Comparison of ENCODE assay signal across 15 cellular contexts in genomic region chr10:6231146-6231545, GRCh38.
"Had no signal": no experiment of that assay in that cellular context is flagged by ENCODE, and none has a peak within 500 bp of the region (broad histone marks: within the 10 kb centered on the region; RNA-seq: fewer than 3 reads in every experiment).

No MANE protein-coding gene starts in this region.

- H3K4me3 ChIP-seq: ascending aorta, breast epithelium, gastrocnemius medialis, neural progenitor cell, SK-N-MC had no signal

- H3K4me3 Mint-ChIP-seq: activated CD4-positive, alpha-beta T cell treated with anti-CD3 and anti-CD28 coated beads, Interleukin-2, amount 10 ng/mL, durations not matched to agents 7 days and 5 days; activated naive CD8-positive, alpha-beta T cell treated with anti-CD3 and anti-CD28 coated beads, Interleukin-2, amount 50 U/mL, for 24 hours; neural progenitor cell; stimulated activated naive B cell treated with anti-CD40 and anti-IgM and Interleukin-4, amounts not matched to agents 10 μg/mL and 1 μg/mL and 100 μg/mL, for 72 hours; T-helper 1 cell treated with Interleukin-12 subunit alpha and Interleukin-12 subunit beta and Interleukin-4 antibody, amounts not matched to agents 30 μg/mL and 1 μg/mL, for 36 hours had no signal

- H3K9me3 Mint-ChIP-seq: activated CD4-positive, alpha-beta T cell treated with anti-CD3 and anti-CD28 coated beads, Interleukin-2, amount 10 ng/mL, durations not matched to agents 7 days and 5 days; activated naive CD8-positive, alpha-beta T cell treated with anti-CD3 and anti-CD28 coated beads, Interleukin-2, amount 50 U/mL, for 24 hours; neural progenitor cell; stimulated activated naive B cell treated with anti-CD40 and anti-IgM and Interleukin-4, amounts not matched to agents 10 μg/mL and 1 μg/mL and 100 μg/mL, for 72 hours; T-helper 1 cell treated with Interleukin-12 subunit alpha and Interleukin-12 subunit beta and Interleukin-4 antibody, amounts not matched to agents 30 μg/mL and 1 μg/mL, for 36 hours had no signal

- H3K9me3 ChIP-seq: ascending aorta, breast epithelium, gastrocnemius medialis had no signal

- ATAC-seq: gastrocnemius medialis; stimulated activated naive B cell treated with anti-CD40 and anti-IgM and Interleukin-4, amounts not matched to agents 10 μg/mL and 1 μg/mL and 100 μg/mL, for 72 hours had no signal

- H3K27ac ChIP-seq: breast epithelium, neural progenitor cell, SK-N-MC, WERI-Rb-1 had no signal

- H3K27ac Mint-ChIP-seq: activated naive CD8-positive, alpha-beta T cell treated with anti-CD3 and anti-CD28 coated beads, Interleukin-2, amount 50 U/mL, for 24 hours; neural progenitor cell; stimulated activated naive B cell treated with anti-CD40 and anti-IgM and Interleukin-4, amounts not matched to agents 10 μg/mL and 1 μg/mL and 100 μg/mL, for 72 hours; T-helper 1 cell treated with Interleukin-12 subunit alpha and Interleukin-12 subunit beta and Interleukin-4 antibody, amounts not matched to agents 30 μg/mL and 1 μg/mL, for 36 hours had no signal

- H3K9ac ChIP-seq: neural progenitor cell had no signal

- H3K4me1 Mint-ChIP-seq: neural progenitor cell had no signal

- H3K27me3 Mint-ChIP-seq: activated CD4-positive, alpha-beta T cell treated with anti-CD3 and anti-CD28 coated beads, Interleukin-2, amount 10 ng/mL, durations not matched to agents 7 days and 5 days; activated naive CD8-positive, alpha-beta T cell treated with anti-CD3 and anti-CD28 coated beads, Interleukin-2, amount 50 U/mL, for 24 hours; stimulated activated naive B cell treated with anti-CD40 and anti-IgM and Interleukin-4, amounts not matched to agents 10 μg/mL and 1 μg/mL and 100 μg/mL, for 72 hours had no signal

- H3K27me3 ChIP-seq: ascending aorta, breast epithelium, gastrocnemius medialis, neural progenitor cell had no signal

- H3K4me1 ChIP-seq: gastrocnemius medialis, neural progenitor cell had no signal

- H3K36me3 ChIP-seq: WERI-Rb-1 had no signal

- DNase-seq: activated CD4-positive, alpha-beta T cell treated with anti-CD3 and anti-CD28 coated beads, Interleukin-2, amount 10 ng/mL, durations not matched to agents 7 days and 5 days; activated gamma-delta T cell treated with Interleukin-2 at 50 U/mL for 16 hours; activated naive CD8-positive, alpha-beta T cell treated with anti-CD3 and anti-CD28 coated beads, Interleukin-2, amount 50 U/mL, for 24 hours; gastrocnemius medialis; retina; stimulated activated CD4-positive, alpha-beta T cell treated with anti-CD3 and anti-CD28 coated beads, Interleukin-2, amount 100 ng/mL, for 48 hours; stimulated activated naive B cell treated with anti-CD40 and anti-IgM and Interleukin-4, amounts not matched to agents 10 μg/mL and 1 μg/mL and 100 μg/mL, for 72 hours; substantia nigra; trophoblast cell; WERI-Rb-1 had no signal
